9 cellular contexts compared by ENCODE assay signal in genomic region chr1:18953656-18954259, GRCh38. TPM values are rescaled to one million over a fixed set of nuclear protein-coding genes. Genes with fewer than 3 reads are reported as not detected.
DNase-seq lines count a peak whose midpoint lies in the region; ATAC-seq and TF ChIP-seq lines count a peak whose summit lies in the region.
"Had no signal": no experiment of that assay in that cellular context is flagged by ENCODE, and none has a peak within 500 bp of the region (broad histone marks: within the 10 kb centered on the region; RNA-seq: fewer than 3 reads in every experiment).

No MANE protein-coding gene starts in this region.

- CTCF ChIA-PET in activated CD4-positive, alpha-beta memory T cell treated with anti-CD3 and anti-CD28 coated beads for 36 hours (lab: Charles Lee) = interaction anchor here (0.8 to 6.9 kb wide), 5 partner anchors 11 to 121 kb away, joined by 3 to 55 read pairs (median 17); no protein-coding TSS in a partner anchor

- H3K4me3 Mint-ChIP-seq in activated CD4-positive, alpha-beta memory T cell treated with anti-CD3 and anti-CD28 coated beads for 36 hours = peak overlapping the region; percentile 84

- no peak for TF ChIP-seq CTCF in fibroblast of lung (conservative IDR thresholded peaks at IDR 0.05 in 1 of 2, IDR thresholded peaks at IDR 0.05 in 1 of 2; ENCODE audit: low read depth in 1 of 2, low read length in 2 of 2)
- TF ChIP-seq CTCF in psoas muscle (IDR thresholded peaks at IDR 0.05) = no peak

- peak overlapping the region; percentile 61 for H3K27ac Mint-ChIP-seq in activated CD4-positive, alpha-beta memory T cell treated with anti-CD3 and anti-CD28 coated beads for 36 hours

- peaks cover 66% of the 10 kb centered on the region for H3K79me2 ChIP-seq in fibroblast of lung (ENCODE audit: control insufficient read depth, insufficient read depth, low read length)

- H3K27me3 Mint-ChIP-seq in activated CD4-positive, alpha-beta memory T cell treated with anti-CD3 and anti-CD28 coated beads for 36 hours = peaks cover 2% of the 10 kb centered on the region

- in situ Hi-C loops in G401 (cut with HindIII; ENCODE audit: low sequenced_read_pairs) = no loop called here

- 82 to 88% (median 83%) methylated on average over 14 to 15 of the region's 15 CpGs for WGBS in psoas muscle, 3 donors

- intact Hi-C loops in activated CD4-positive, alpha-beta memory T cell treated with anti-CD3 and anti-CD28 coated beads for 36 hours (cut with micrococcal nuclease) = loop anchor here (2.0 to 10.0 kb wide), 2 partner anchors 257 to 531 kb away; partner anchors contain the start of genes CAPZB and UBR4
- intact Hi-C loops in psoas muscle (cut with DNase I) = loop anchor here in 1 of 2 donors (10.0 kb wide), 1 partner anchor 121 kb away; no protein-coding TSS in a partner anchor

- ATAC-seq in psoas muscle = no peak
- no peak for ATAC-seq in HG03095 (IDR thresholded peaks at IDR 0.05; ENCODE audit: unreplicated experiment)

- no peaks in the 10 kb centered on the region for H3K9me3 Mint-ChIP-seq in activated CD4-positive, alpha-beta memory T cell treated with anti-CD3 and anti-CD28 coated beads for 36 hours

- POLR2A ChIA-PET in activated CD4-positive, alpha-beta memory T cell treated with anti-CD3 and anti-CD28 coated beads for 36 hours (lab: Charles Lee) = interaction anchor here (0.9 to 9.3 kb wide), 4 partner anchors 25 to 45 kb away, joined by 3 to 225 read pairs (median 4); no protein-coding TSS in a partner anchor

- H3K27me3 ChIP-seq in fibroblast of lung (ENCODE audit: control insufficient read depth, insufficient read depth, low read length) (no peaks in the 10 kb centered on the region), psoas muscle (ENCODE audit: insufficient read depth in 3 of 3, low read length in 2 of 3) (no peaks in the 10 kb centered on the region)

- H3K4me1 ChIP-seq in fibroblast of lung (ENCODE audit: control insufficient read depth, extremely low read depth, insufficient read depth, low read length) (peaks cover 36% of the 10 kb centered on the region), psoas muscle (peaks cover 38% of the 10 kb centered on the region)

- H3K27ac ChIP-seq in fibroblast of lung (ENCODE audit: insufficient read depth, low read length) = no peak overlapping the region
- no peak overlapping the region for H3K27ac ChIP-seq in psoas muscle

- H2AFZ ChIP-seq in fibroblast of lung (ENCODE audit: low read length) = no peak overlapping the region

- DNase-seq in G401 (ENCODE audit: low spot score) (peak; percentile 62), fibroblast of lung (ENCODE audit: low read depth in 2 of 2) (no peak), psoas muscle (no peak), NCI-H2029 treated with DMSO at 0.1 percent for 48 hours (lab: John Stamatoyannopoulos, UW) (no peak), NCI-H1436 (lab: John Stamatoyannopoulos, UW) (no peak), cerebellar nuclear complex (lab: John Stamatoyannopoulos, UW) (no peak)
- no peak for DNase-seq in activated CD4-positive, alpha-beta memory T cell treated with anti-CD3 and anti-CD28 coated beads for 36 hours
- DNase-seq: Karpas-422 had no signal

- H3K9me3 ChIP-seq in fibroblast of lung (ENCODE audit: control insufficient read depth, insufficient read depth, low read depth, low read length) (no peaks in the 10 kb centered on the region), psoas muscle (no peaks in the 10 kb centered on the region)

- no peaks in the 10 kb centered on the region for H4K20me1 ChIP-seq in fibroblast of lung (ENCODE audit: control insufficient read depth, extremely low read depth, insufficient read depth, low read length)

- peak overlapping the region; percentile 53 for H3K4me2 ChIP-seq in fibroblast of lung (ENCODE audit: extremely low read depth, insufficient read depth, low read length)

- H3K36me3 Mint-ChIP-seq in activated CD4-positive, alpha-beta memory T cell treated with anti-CD3 and anti-CD28 coated beads for 36 hours = peaks cover 31% of the 10 kb centered on the region

- peaks cover 70% of the 10 kb centered on the region for H3K4me1 Mint-ChIP-seq in activated CD4-positive, alpha-beta memory T cell treated with anti-CD3 and anti-CD28 coated beads for 36 hours (ENCODE audit: low read depth)

- H3K4me3 ChIP-seq in fibroblast of lung (replicated peaks in 1 of 4; ENCODE audit: control extremely low read depth in 1 of 4, insufficient read depth in 1 of 4, low read depth in 3 of 4, low read length in 4 of 4) (peak overlapping the region in 2 of 4 experiments; percentile 76 to 77), psoas muscle (peak overlapping the region; percentile 80)

- no peaks in the 10 kb centered on the region for H3K36me3 ChIP-seq in fibroblast of lung (ENCODE audit: control insufficient read depth, insufficient read depth, low read length)
- H3K36me3 ChIP-seq in psoas muscle (ENCODE audit: insufficient read depth in 1 of 2, low read depth in 1 of 2) = no peaks in the 10 kb centered on the region

- no peak overlapping the region for H3K9ac ChIP-seq in fibroblast of lung (ENCODE audit: insufficient read depth, low read length)

RNA-seq across cellular contexts. Expression of gene IFFO2, which starts 2.7 kb away (rescaled TPM):
- total RNA-seq in G401 (2014; rRNA removed; shearing (Covaris generic)) = 12.7 and 15.7 TPM in 2 replicates
- total RNA-seq in activated CD4-positive, alpha-beta memory T cell treated with anti-CD3 and anti-CD28 coated beads for 36 hours = 10 to 100 TPM; 40.4 to 42.0 TPM
- total RNA-seq in fibroblast of lung = 5.6 and 5.8 TPM in 2 replicates
- 7.3 and 10.4 TPM in 2 replicates for polyA plus RNA-seq in fibroblast of lung
- 7.1 and 8.5 TPM in 2 replicates for polyA plus RNA-seq in fibroblast of lung (2012)
- 18.6 and 27.1 TPM in 2 replicates for polyA minus RNA-seq in fibroblast of lung (ENCODE audit: low replicate concordance)
- total RNA-seq in psoas muscle = 10 to 100 TPM in 1 of 4 donors, 1 to 10 TPM in 3; 3.7 to 14.0 (median 6.8) TPM
- polyA plus RNA-seq in psoas muscle = 1 to 10 TPM in 2 of 3 donors, under 1 TPM in 1; 0.94 to 1.9 (median 1.2) TPM

RNA-seq across cellular contexts. Expression of gene ALDH4A1, which starts 51.4 kb away (rescaled TPM):
- total RNA-seq in G401 (2014; rRNA removed; shearing (Covaris generic)) = 40.5 and 51.4 TPM in 2 replicates
- 1 to 10 TPM; 7.2 to 7.3 TPM for total RNA-seq in activated CD4-positive, alpha-beta memory T cell treated with anti-CD3 and anti-CD28 coated beads for 36 hours
- 6.9 and 11.9 TPM in 2 replicates for total RNA-seq in fibroblast of lung
- polyA plus RNA-seq in fibroblast of lung = 6.9 and 8.3 TPM in 2 replicates
- polyA plus RNA-seq in fibroblast of lung (2012) = 11.6 and 12.9 TPM in 2 replicates
- 19.6 and 20.0 TPM in 2 replicates for polyA minus RNA-seq in fibroblast of lung (ENCODE audit: low replicate concordance)
- 10 to 100 TPM; 31.9 to 81.1 (median 47.0) TPM for total RNA-seq in psoas muscle
- polyA plus RNA-seq in psoas muscle = 10 to 100 TPM; 19.5 to 28.6 (median 22.7) TPM
